Comparison of ENCODE assay signal across 8 cellular contexts in the genomic region with DNA sequence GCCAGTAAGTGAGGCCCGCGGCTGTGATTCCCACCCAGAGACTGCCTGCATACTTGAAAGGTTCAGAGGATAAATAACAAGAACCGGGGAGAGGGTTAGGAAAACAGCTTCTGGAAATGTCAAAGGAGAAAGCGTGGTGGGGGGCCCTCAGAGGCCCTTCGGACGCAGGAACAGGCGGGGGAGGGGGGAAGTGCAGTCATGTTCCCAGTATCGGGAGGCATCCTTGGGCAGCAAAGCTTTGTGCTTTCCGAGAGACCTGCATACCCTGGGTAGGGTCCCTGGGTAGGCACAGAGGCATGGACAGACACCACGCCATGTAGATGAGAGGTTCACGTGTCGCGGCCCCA. TPM values are rescaled to one million over a fixed set of nuclear protein-coding genes. Genes with fewer than 3 reads are reported as not detected.
DNase-seq lines count a peak whose midpoint lies in the region; ATAC-seq and TF ChIP-seq lines count a peak whose summit lies in the region.

No MANE protein-coding gene starts in this region.

- peaks cover 26% of the 10 kb centered on the region for H3K4me1 Mint-ChIP-seq in Caco-2 (ENCODE audit: low read depth, unreplicated experiment)
- peaks cover 4% of the 10 kb centered on the region for H3K4me1 Mint-ChIP-seq in activated CD4-positive, alpha-beta memory T cell treated with anti-CD3 and anti-CD28 coated beads for 36 hours (ENCODE audit: low read depth)

- peaks cover 31% of the 10 kb centered on the region for H3K4me1 ChIP-seq in Caco-2

- BruUV-seq in Caco-2 (replicated peaks; lab: Mats Ljungman, UMichigan) = no TSS peak

- no peaks in the 10 kb centered on the region for H3K9me3 ChIP-seq in Caco-2

- no peak for TF ChIP-seq CTCF in Caco-2 (IDR thresholded peaks at IDR 0.05; ENCODE audit: insufficient read depth in 1 of 2, low read depth in 1 of 2, low read length in 1 of 2, severe bottlenecking in 1 of 2, unreplicated experiment in 1 of 2)
- TF ChIP-seq CTCF in astrocyte of the spinal cord (IDR thresholded peaks at IDR 0.05; ENCODE audit: low read depth, low read length) = no peak

- no peaks in the 10 kb centered on the region for H3K9me3 Mint-ChIP-seq in Caco-2 (ENCODE audit: unreplicated experiment)
- no peaks in the 10 kb centered on the region for H3K9me3 Mint-ChIP-seq in activated CD4-positive, alpha-beta memory T cell treated with anti-CD3 and anti-CD28 coated beads for 36 hours

- peak overlapping the region; percentile 91 for H3K27ac Mint-ChIP-seq in Caco-2 (ENCODE audit: unreplicated experiment)
- no peak overlapping the region for H3K27ac Mint-ChIP-seq in activated CD4-positive, alpha-beta memory T cell treated with anti-CD3 and anti-CD28 coated beads for 36 hours

- H3K27me3 ChIP-seq in Caco-2 (replicated peaks; ENCODE audit: control insufficient read depth, insufficient read depth, low read length) = no peaks in the 10 kb centered on the region

- ATAC-seq in sciatic nerve = peak; percentile 8
- ATAC-seq in HG03108 (IDR thresholded peaks at IDR 0.05; ENCODE audit: unreplicated experiment) = no peak
- no peak for ATAC-seq in HG02938 (IDR thresholded peaks at IDR 0.05; ENCODE audit: unreplicated experiment)

- CTCF ChIA-PET in Caco-2 (lab: Charles Lee) = interaction anchor here (0.6 to 2.5 kb wide), 3 partner anchors 19 to 217 kb away, joined by 3 to 9 read pairs (median 3); partner anchors contain the start of gene EPHB3
- CTCF ChIA-PET in activated CD4-positive, alpha-beta memory T cell treated with anti-CD3 and anti-CD28 coated beads for 36 hours (lab: Charles Lee) = interaction anchor here (0.6 to 4.7 kb wide), 3 partner anchors 22 to 144 kb away, joined by 4 to 19 read pairs (median 7); partner anchors contain the start of gene EPHB3

- no peak overlapping the region for H3K4me3 ChIP-seq in Caco-2 (ENCODE audit: low read depth, low read length)
- peak overlapping the region; percentile 32 for H3K4me3 ChIP-seq in astrocyte of the spinal cord (ENCODE audit: low read depth, low read length)

- no peaks in the 10 kb centered on the region for H3K36me3 Mint-ChIP-seq in Caco-2 (ENCODE audit: insufficient read depth, unreplicated experiment)
- no peaks in the 10 kb centered on the region for H3K36me3 Mint-ChIP-seq in activated CD4-positive, alpha-beta memory T cell treated with anti-CD3 and anti-CD28 coated beads for 36 hours

- H3K4me3 Mint-ChIP-seq in Caco-2 (ENCODE audit: unreplicated experiment) = no peak overlapping the region
- H3K4me3 Mint-ChIP-seq in activated CD4-positive, alpha-beta memory T cell treated with anti-CD3 and anti-CD28 coated beads for 36 hours = no peak overlapping the region

- in situ Hi-C loops in astrocyte of the spinal cord (cut with HindIII; ENCODE audit: low sequenced_read_pairs) = no loop called here

- H3K27me3 Mint-ChIP-seq in Caco-2 (ENCODE audit: insufficient read depth, unreplicated experiment) = no peaks in the 10 kb centered on the region
- peaks cover 14% of the 10 kb centered on the region for H3K27me3 Mint-ChIP-seq in activated CD4-positive, alpha-beta memory T cell treated with anti-CD3 and anti-CD28 coated beads for 36 hours

- intact Hi-C loops in Caco-2 (cut with micrococcal nuclease; ENCODE audit: unreplicated experiment) (no loop called here), sciatic nerve (cut with DNase I) (no loop called here)
- intact Hi-C loops in activated CD4-positive, alpha-beta memory T cell treated with anti-CD3 and anti-CD28 coated beads for 36 hours (cut with micrococcal nuclease) = no loop called here

- POLR2A ChIA-PET in Caco-2 (lab: Charles Lee) = no interaction called here
- POLR2A ChIA-PET in activated CD4-positive, alpha-beta memory T cell treated with anti-CD3 and anti-CD28 coated beads for 36 hours (lab: Charles Lee) = no interaction called here

- DNase-seq in Caco-2 = no peak
- no peak for DNase-seq in astrocyte of the spinal cord (ENCODE audit: low read depth, low spot score)
- DNase-seq in inferior parietal cortex (ENCODE audit: extremely low spot score) = peak; percentile 27
- DNase-seq in sciatic nerve (ENCODE audit: low spot score) = no peak
- no peak for DNase-seq in activated CD4-positive, alpha-beta memory T cell treated with anti-CD3 and anti-CD28 coated beads for 36 hours
- no peak for DNase-seq in SHP77 (lab: John Stamatoyannopoulos, UW)

- no peaks in the 10 kb centered on the region for H3K36me3 ChIP-seq in Caco-2 (ENCODE audit: control insufficient read depth, insufficient read depth, low read length)

RNA-seq across cellular contexts. Expression of gene EPHB3, which starts 21.4 kb away (rescaled TPM):
- 5.6 and 6.9 TPM in 2 replicates for total RNA-seq in Caco-2 (2022)
- 15.2 TPM for total RNA-seq in sciatic nerve
- under 1 TPM in 1 of 2 experiments, not detected in 1; 0.07 TPM for total RNA-seq in activated CD4-positive, alpha-beta memory T cell treated with anti-CD3 and anti-CD28 coated beads for 36 hours
